8 cellular contexts compared by ENCODE assay signal in genomic region chr16:89918453-89919347, GRCh38. TPM values are rescaled to one million over a fixed set of nuclear protein-coding genes. Genes with fewer than 3 reads are reported as not detected.
A peak's percentile ranks its signal among the peaks of the same experiment; 100 is the strongest.
DNase-seq lines count a peak whose midpoint lies in the region; ATAC-seq and TF ChIP-seq lines count a peak whose summit lies in the region.

MC1R (plus strand) TSS chr16:89918862; CDS start chr16:89919259, 397 bp downstream.

- peaks cover 6% of the 10 kb centered on the region; the same call in 1 of the 2 replicates for H3K4me1 ChIP-seq in MM.1S (ENCODE audit: low read length)
- H3K4me1 ChIP-seq in heart right ventricle: peaks cover 13 to 59% (median 43%) of the 10 kb centered on the region in 9 donors
- peaks cover 33 to 69% (median 59%) of the 10 kb centered on the region in 6 donors for H3K4me1 ChIP-seq in spleen

- no peaks in the 10 kb centered on the region for H3K9me3 Mint-ChIP-seq in T-helper 1 cell treated with Interleukin-12 subunit alpha and Interleukin-12 subunit beta and Interleukin-4 antibody, amounts not matched to agents 30 μg/mL and 1 μg/mL, for 36 hours
- no peaks in the 10 kb centered on the region for H3K9me3 Mint-ChIP-seq in activated naive CD4-positive, alpha-beta T cell treated with anti-CD3 and anti-CD28 coated beads, Interleukin-2, amount 50 U/mL, for 24 hours

- H3K27me3 ChIP-seq in MM.1S (replicated peaks; ENCODE audit: insufficient read depth, low read length) (peaks cover 18% of the 10 kb centered on the region), heart right ventricle (peaks cover 0 to 52% (median 3%) of the 10 kb centered on the region in 7 donors), spleen (replicated peaks in 1 of 7) (peaks cover 0 to 66% (median 50%) of the 10 kb centered on the region in 7 donors)

- WGBS in heart right ventricle, 2 donors: 7 to 8% methylated on average over 23 of the region's 23 CpGs
- WGBS in spleen, 5 donors: 6 to 9% (median 8%) methylated on average over 17 to 23 of the region's 23 CpGs

- H3F3A ChIP-seq in MM.1S (ENCODE audit: insufficient read depth, low read length): peaks cover 7% of the 10 kb centered on the region

- intact Hi-C loops in heart right ventricle (cut with DNase I) (no loop called here), spleen (cut with DNase I; ENCODE audit: low total_unique reads) (no loop called here)

- DNase-seq in T-helper 1 cell (no peak), MM.1S (peak; percentile 19), heart right ventricle (peak in 1 of 2 donors; percentile 35), spleen (no peak), SKM-1 (lab: John Stamatoyannopoulos, UW; ENCODE audit: unreplicated experiment) (no peak)

- no peaks in the 10 kb centered on the region for H4K20me1 ChIP-seq in MM.1S (ENCODE audit: insufficient read depth, low read length)

- H3K4me3 Mint-ChIP-seq in T-helper 1 cell treated with Interleukin-12 subunit alpha and Interleukin-12 subunit beta and Interleukin-4 antibody, amounts not matched to agents 30 μg/mL and 1 μg/mL, for 36 hours: peak within 1 kb of the TSS; percentile 69
- peak within 1 kb of the TSS; percentile 61 for H3K4me3 Mint-ChIP-seq in activated naive CD4-positive, alpha-beta T cell treated with anti-CD3 and anti-CD28 coated beads, Interleukin-2, amount 50 U/mL, for 24 hours

- peaks cover 12% of the 10 kb centered on the region for H3K27me3 Mint-ChIP-seq in T-helper 1 cell treated with Interleukin-12 subunit alpha and Interleukin-12 subunit beta and Interleukin-4 antibody, amounts not matched to agents 30 μg/mL and 1 μg/mL, for 36 hours (ENCODE audit: low read depth)
- peaks cover 12% of the 10 kb centered on the region for H3K27me3 Mint-ChIP-seq in activated naive CD4-positive, alpha-beta T cell treated with anti-CD3 and anti-CD28 coated beads, Interleukin-2, amount 50 U/mL, for 24 hours

- no peaks in the 10 kb centered on the region for H3K9me2 ChIP-seq in MM.1S (replicated peaks; ENCODE audit: insufficient read depth, low read length)

- peak within 1 kb of the TSS; percentile 95 for H3K4me2 ChIP-seq in MM.1S (ENCODE audit: low read depth, low read length)

- H3K4me3 ChIP-seq in MM.1S (ENCODE audit: low read length) (peak within 1 kb of the TSS; percentile 52), heart right ventricle (peak within 1 kb of the TSS in 9 of 10 donors; percentile 18 to 52 (median 47)), spleen (peak within 1 kb of the TSS; percentile 9 to 64 (median 34))

- no peaks in the 10 kb centered on the region for H3K79me2 ChIP-seq in MM.1S (ENCODE audit: low read length)

- H3K36me3 Mint-ChIP-seq in T-helper 1 cell treated with Interleukin-12 subunit alpha and Interleukin-12 subunit beta and Interleukin-4 antibody, amounts not matched to agents 30 μg/mL and 1 μg/mL, for 36 hours (ENCODE audit: low read depth): peaks cover 10% of the 10 kb centered on the region
- no peaks in the 10 kb centered on the region for H3K36me3 Mint-ChIP-seq in activated naive CD4-positive, alpha-beta T cell treated with anti-CD3 and anti-CD28 coated beads, Interleukin-2, amount 50 U/mL, for 24 hours

- ATAC-seq in heart right ventricle (peak in 6 of 8 donors; percentile 2 to 18 (median 4)), GM19324 (IDR thresholded peaks at IDR 0.05; ENCODE audit: low FRiP score, unreplicated experiment) (no peak)

- TF ChIP-seq POLR2A in spleen (IDR thresholded peaks at IDR 0.05): no peak

- H3K27ac ChIP-seq in MM.1S (ENCODE audit: low read length) (peak within 1 kb of the TSS; percentile 63; the same call in 1 of the 2 replicates), heart right ventricle (peak within 1 kb of the TSS in 7 of 10 donors; percentile 19 to 77 (median 41)), spleen (peak within 1 kb of the TSS in 6 of 8 donors; percentile 19 to 69 (median 50))

- H3K9ac ChIP-seq in MM.1S (ENCODE audit: low read length): peak within 1 kb of the TSS; percentile 37; the same call in 1 of the 2 replicates

- TF ChIP-seq CTCF in MM.1S (IDR thresholded peaks at IDR 0.05; ENCODE audit: low read length) (peak; percentile 30), heart right ventricle (IDR thresholded peaks at IDR 0.05) (peak; percentile 16 to 65 (median 46)), spleen (IDR thresholded peaks at IDR 0.05 in 8 of 11, conservative IDR thresholded peaks at IDR 0.05 in 3 of 11) (peak in 7 of 11 experiments; percentile 32 to 64 (median 43))

- peaks cover 28% of the 10 kb centered on the region for H3K4me1 Mint-ChIP-seq in T-helper 1 cell treated with Interleukin-12 subunit alpha and Interleukin-12 subunit beta and Interleukin-4 antibody, amounts not matched to agents 30 μg/mL and 1 μg/mL, for 36 hours (ENCODE audit: low read depth)
- peaks cover 35% of the 10 kb centered on the region for H3K4me1 Mint-ChIP-seq in activated naive CD4-positive, alpha-beta T cell treated with anti-CD3 and anti-CD28 coated beads, Interleukin-2, amount 50 U/mL, for 24 hours

- no peaks in the 10 kb centered on the region for H3K9me3 ChIP-seq in MM.1S (replicated peaks; ENCODE audit: insufficient read depth, low read length)
- no peaks in the 10 kb centered on the region for H3K9me3 ChIP-seq in heart right ventricle
- H3K9me3 ChIP-seq in spleen: no peaks in the 10 kb centered on the region

- H2AFZ ChIP-seq in MM.1S (ENCODE audit: low read length): peak within 1 kb of the TSS; percentile 42; the same call in 1 of the 2 replicates

- H3K36me3 ChIP-seq in MM.1S (replicated peaks; ENCODE audit: insufficient read depth, low read length): no peaks in the 10 kb centered on the region
- peaks cover 0 to under 1% (median 0%) of the 10 kb centered on the region in 9 donors for H3K36me3 ChIP-seq in heart right ventricle
- H3K36me3 ChIP-seq in spleen: peaks cover 0 to under 1% (median 0%) of the 10 kb centered on the region in 6 donors

- H3K27ac Mint-ChIP-seq in T-helper 1 cell treated with Interleukin-12 subunit alpha and Interleukin-12 subunit beta and Interleukin-4 antibody, amounts not matched to agents 30 μg/mL and 1 μg/mL, for 36 hours: peak within 1 kb of the TSS; percentile 79
- peak within 1 kb of the TSS; percentile 70 for H3K27ac Mint-ChIP-seq in activated naive CD4-positive, alpha-beta T cell treated with anti-CD3 and anti-CD28 coated beads, Interleukin-2, amount 50 U/mL, for 24 hours

RNA-seq across cellular contexts. Expression of gene MC1R, which starts in this region (rescaled TPM):
- total RNA-seq in heart right ventricle (1 to 10 TPM in 6 of 10 donors, under 1 TPM in 4; 0.64 to 2.0 (median 1.3) TPM), spleen (10 to 100 TPM in 1 of 7 donors, 1 to 10 TPM in 6; 3.0 to 12.5 (median 7.8) TPM)
- polyA plus RNA-seq in heart right ventricle (1 to 10 TPM; 1.6 to 4.5 TPM), spleen (1 to 10 TPM; 2.4 to 3.2 (median 2.6) TPM)
